1 cellular context compared by ENCODE assay signal in genomic region chr7:92634924-92635519, GRCh38.
A peak's percentile ranks its signal among the peaks of the same experiment; 100 is the strongest.
TF ChIP-seq lines count a peak whose summit lies in the region.

No MANE protein-coding gene starts in this region.

TF ChIP-seq in GM12878, 131 proteins besides CTCF, POLR2A, EP300 and RAD21 (continued from another document and continues in another):
- TF ChIP-seq PKNOX1 (IDR thresholded peaks at IDR 0.05): no peak
- TF ChIP-seq ZBTB4 (CRISPR knock-in tag; IDR thresholded peaks at IDR 0.05): no peak
- TF ChIP-seq ZSCAN29 (IDR thresholded peaks at IDR 0.05): peak; percentile 60; the same call in 1 of the 2 replicates
- no peak for TF ChIP-seq BCLAF1 (IDR thresholded peaks at IDR 0.05)
- no peak for TF ChIP-seq RB1 (IDR thresholded peaks at IDR 0.05; ENCODE audit: borderline replicate concordance)
- no peak; a peak in 1 of 3 replicates for TF ChIP-seq EGR1 (IDR thresholded peaks at IDR 0.05; ENCODE audit: borderline replicate concordance in 1 of 2, low read depth in 2 of 2, low read length in 2 of 2)
- no peak for TF ChIP-seq MXI1 (IDR thresholded peaks at IDR 0.05; ENCODE audit: low read depth, low read length)
- TF ChIP-seq MAX (IDR thresholded peaks at IDR 0.05; ENCODE audit: low read depth, low read length): no peak
- TF ChIP-seq SUPT20H (IDR thresholded peaks at IDR 0.05; ENCODE audit: borderline replicate concordance, control insufficient read depth, low read depth, low read length): no peak
- no peak for TF ChIP-seq ELK1 (IDR thresholded peaks at IDR 0.05; ENCODE audit: low read depth, low read length)
- 0 out of 2 replicates have a peak, but pooled peaks have one; percentile 25 for TF ChIP-seq CHD2 (IDR thresholded peaks at IDR 0.05; ENCODE audit: borderline replicate concordance, low read depth, low read length)
- TF ChIP-seq REST (IDR thresholded peaks at IDR 0.05; ENCODE audit: low read depth, low read length): no peak
- TF ChIP-seq SIN3A (IDR thresholded peaks at IDR 0.05; ENCODE audit: low read depth, low read length): no peak
- no peak; the same call in 1 of the 2 replicates for TF ChIP-seq ZNF384 (IDR thresholded peaks at IDR 0.05; ENCODE audit: borderline replicate concordance, low read depth, low read length)
- no peak for TF ChIP-seq RFX5 (IDR thresholded peaks at IDR 0.05; ENCODE audit: low read depth, low read length)
- TF ChIP-seq HDGF (IDR thresholded peaks at IDR 0.05): no peak
- TF ChIP-seq RBBP5 (conservative IDR thresholded peaks at IDR 0.05): no peak
- no peak for TF ChIP-seq CBX3 (IDR thresholded peaks at IDR 0.05; ENCODE audit: borderline replicate concordance, low read depth)
- no peak for TF ChIP-seq E2F4 (IDR thresholded peaks at IDR 0.05; ENCODE audit: low read depth, low read length)
- TF ChIP-seq PAX5 (IDR thresholded peaks at IDR 0.05; ENCODE audit: borderline replicate concordance, low read depth, low read length): peak; percentile 53; the same call in 1 of the 2 replicates
- TF ChIP-seq SP1 (IDR thresholded peaks at IDR 0.05; ENCODE audit: low read depth, low read length): no peak
- peak; percentile 70; the same call in 1 of the 2 replicates for TF ChIP-seq MTA3 (IDR thresholded peaks at IDR 0.05; ENCODE audit: borderline replicate concordance, low read length)
- 0 out of 2 replicates have a peak, but pooled peaks have one; percentile 11 for TF ChIP-seq NBN (IDR thresholded peaks at IDR 0.05)
- TF ChIP-seq BHLHE40 (IDR thresholded peaks at IDR 0.05; ENCODE audit: borderline replicate concordance in 1 of 2, low read depth in 2 of 2, low read length in 1 of 2): peak in 1 of 2 experiments; percentile 34; a peak in 1 of 4 replicates
- peak; percentile 98 for TF ChIP-seq EED (IDR thresholded peaks at IDR 0.05; ENCODE audit: low read depth)
- TF ChIP-seq JUNB (IDR thresholded peaks at IDR 0.05): peak; percentile 98
- TF ChIP-seq SPI1 (IDR thresholded peaks at IDR 0.05; ENCODE audit: borderline replicate concordance, insufficient read depth, low read depth, low read length): peak; percentile 60
- peak; percentile 99 for TF ChIP-seq NFIC (IDR thresholded peaks at IDR 0.05; ENCODE audit: low read depth, low read length)
- TF ChIP-seq MEF2B (IDR thresholded peaks at IDR 0.05; ENCODE audit: partially characterized antibody, poor library complexity, severe bottlenecking): peak; percentile 90
- no peak for TF ChIP-seq KLF5 (IDR thresholded peaks at IDR 0.05; ENCODE audit: partially characterized antibody)
- peak; percentile 96 for TF ChIP-seq RELA (IDR thresholded peaks at IDR 0.05; ENCODE audit: borderline replicate concordance, partially characterized antibody)
- peak; percentile 67; the same call in 1 of the 2 replicates for TF ChIP-seq JUND (IDR thresholded peaks at IDR 0.05; ENCODE audit: low read depth, low read length)
- TF ChIP-seq PRDM15 (CRISPR knock-in tag; IDR thresholded peaks at IDR 0.05): no peak
- no peak for TF ChIP-seq NKRF (conservative IDR thresholded peaks at IDR 0.05)
- TF ChIP-seq STAT1 (conservative IDR thresholded peaks at IDR 0.05): no peak
- TF ChIP-seq CREM (IDR thresholded peaks at IDR 0.05; ENCODE audit: low read depth): peak; percentile 88
- peak; percentile 79; the same call in 1 of the 2 replicates for TF ChIP-seq GATAD2B (conservative IDR thresholded peaks at IDR 0.05; ENCODE audit: low read depth)
- no peak for TF ChIP-seq ZNF274 (IDR thresholded peaks at IDR 0.05; ENCODE audit: insufficient read depth, insufficient read length)
- no peak for TF ChIP-seq NRF1 (conservative IDR thresholded peaks at IDR 0.05; ENCODE audit: low read depth, low read length)
- TF ChIP-seq IRF3 (IDR thresholded peaks at IDR 0.05): no peak
